ENCODE assay signal across 8 cellular contexts in the genomic region with DNA sequence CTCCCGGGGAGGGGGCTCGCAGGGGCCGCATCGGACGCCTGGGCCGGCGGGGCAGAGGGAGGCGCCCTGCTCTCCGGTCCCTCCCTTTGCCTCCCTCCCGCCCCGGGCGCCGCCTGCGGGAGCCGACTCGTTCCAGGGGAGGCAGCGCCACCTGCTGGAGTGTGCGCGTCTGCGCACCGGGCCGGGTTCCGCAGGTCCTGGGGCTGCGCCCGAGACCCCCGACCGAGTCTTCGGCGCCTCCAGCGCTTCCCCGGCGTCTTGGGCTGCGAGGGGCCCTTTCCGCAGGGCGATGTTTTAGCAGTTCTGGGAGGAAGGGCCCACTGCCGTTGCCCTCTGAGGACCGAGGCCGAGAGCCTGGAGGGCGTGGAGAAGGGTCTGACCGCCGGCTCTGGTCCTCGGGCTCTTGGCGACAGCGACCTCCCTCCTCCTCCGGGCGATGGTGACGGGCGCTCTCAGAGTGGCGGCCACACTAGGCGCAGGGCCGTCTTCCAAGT.
DNase-seq lines count a peak whose midpoint lies in the region; ATAC-seq and TF ChIP-seq lines count a peak whose summit lies in the region.

No MANE protein-coding gene starts in this region.

- TF ChIP-seq POLR2A in GM18505 (IDR thresholded peaks at IDR 0.05; ENCODE audit: borderline replicate concordance, extremely low read depth, insufficient read depth, insufficient read length): no peak

- peak; percentile 49 for ATAC-seq in GM18505 (IDR thresholded peaks at IDR 0.05; ENCODE audit: unreplicated experiment)
- ATAC-seq in HG03439 (IDR thresholded peaks at IDR 0.05; ENCODE audit: unreplicated experiment): no peak

- H3K36me3 ChIP-seq in NT2/D1 (ENCODE audit: insufficient read depth, insufficient read length, low read length) (no peaks in the 10 kb centered on the region), endocrine pancreas (ENCODE audit: control insufficient read depth, insufficient read depth, low read length) (no peaks in the 10 kb centered on the region)

- DNase-seq in HT1080 (ENCODE audit: low read depth) (peak; percentile 57), NT2/D1 (ENCODE audit: low read depth, low spot score) (peak; percentile 35), mesenteric fat pad (ENCODE audit: low spot score) (peak; percentile 95)
- DNase-seq in activated CD8-positive, alpha-beta memory T cell treated with anti-CD3 and anti-CD28 coated beads for 48 hours (ENCODE audit: low read depth in 2 of 3, low spot score in 2 of 3): peak; percentile 65 to 87 (median 84)
- peak; percentile 49 for DNase-seq in stimulated activated CD8-positive, alpha-beta memory T cell treated with anti-CD3 and anti-CD28 coated beads, Interleukin-12 subunit alpha, Interleukin-12 subunit beta, amount 100 ng/mL, for 24 hours (ENCODE audit: extremely low read depth)

- H3K9ac ChIP-seq in NT2/D1 (ENCODE audit: insufficient read length, low read depth) (peak overlapping the region; percentile 3), endocrine pancreas (ENCODE audit: control insufficient read depth, insufficient read depth, low read length) (peak overlapping the region; percentile 50)

- H3K4me3 ChIP-seq in NT2/D1 (ENCODE audit: insufficient read length, low read depth) (peak overlapping the region; percentile 35), endocrine pancreas (ENCODE audit: control insufficient read depth, insufficient read depth, low read length) (no peak overlapping the region)

- H3K27me3 ChIP-seq in NT2/D1 (ENCODE audit: insufficient read depth, insufficient read length) (peaks cover 26% of the 10 kb centered on the region), endocrine pancreas (ENCODE audit: control insufficient read depth, insufficient read depth, low read length) (no peaks in the 10 kb centered on the region)

- H3K4me1 ChIP-seq in NT2/D1 (ENCODE audit: insufficient read depth, insufficient read length) (no peaks in the 10 kb centered on the region), endocrine pancreas (ENCODE audit: control insufficient read depth, insufficient read depth, low read length) (no peaks in the 10 kb centered on the region)

- no peaks in the 10 kb centered on the region for H3K9me3 ChIP-seq in NT2/D1 (ENCODE audit: insufficient read depth, low read length)
- no peaks in the 10 kb centered on the region for H3K9me3 ChIP-seq in endocrine pancreas (ENCODE audit: control insufficient read depth, low read length)

Comparison
In these comparisons a context has a peak if more than half of its experiments do, and no peak if none do; other contexts are left out.
1. DNase-seq: peak in every context shown above with its lines; median percentile 95 in mesenteric fat pad; 84 in activated CD8-positive, alpha-beta memory T cell treated with anti-CD3 and anti-CD28 coated beads for 48 hours; 57 in HT1080; 49 in stimulated activated CD8-positive, alpha-beta memory T cell treated with anti-CD3 and anti-CD28 coated beads, Interleukin-12 subunit alpha, Interleukin-12 subunit beta, amount 100 ng/mL, for 24 hours; 35 in NT2/D1.